Comparison of ENCODE assay signal across 14 cellular contexts in genomic region chr13:106145070-106145469, GRCh38.
DNase-seq lines count a peak whose midpoint lies in the region; ATAC-seq and TF ChIP-seq lines count a peak whose summit lies in the region.
"Had no signal": no experiment of that assay in that cellular context is flagged by ENCODE, and none has a peak within 500 bp of the region (broad histone marks: within the 10 kb centered on the region; RNA-seq: fewer than 3 reads in every experiment).

No MANE protein-coding gene starts in this region.

- no peak overlapping the region for H3K4me3 Mint-ChIP-seq in mesothelial cell of epicardium
- no peak overlapping the region for H3K4me3 Mint-ChIP-seq in type B pancreatic cell

- no peak overlapping the region for H3K4me3 ChIP-seq in HUES64 (ENCODE audit: low read length)
- no peak overlapping the region for H3K4me3 ChIP-seq in body of pancreas
- H3K4me3 ChIP-seq: BLaER1 had no signal

- no peak for ATAC-seq in body of pancreas
- ATAC-seq: Right ventricle myocardium inferior had no signal

- H3K4me1 Mint-ChIP-seq in mesothelial cell of epicardium (peaks cover 29% of the 10 kb centered on the region), type B pancreatic cell (ENCODE audit: unreplicated experiment) (peaks cover 12% of the 10 kb centered on the region)

- H3K27ac Mint-ChIP-seq in mesothelial cell of epicardium: peak overlapping the region; percentile 56
- peak overlapping the region; percentile 90 for H3K27ac Mint-ChIP-seq in type B pancreatic cell

- H3K27me3 Mint-ChIP-seq in mesothelial cell of epicardium (ENCODE audit: low read depth) (no peaks in the 10 kb centered on the region), type B pancreatic cell (no peaks in the 10 kb centered on the region)

- WGBS in HUES64: 88% methylated on average over 1 of the region's 1 CpG
- WGBS in body of pancreas, 2 donors: 72 to 78% methylated on average over 1 of the region's 1 CpG

- TF ChIP-seq CTCF in body of pancreas (IDR thresholded peaks at IDR 0.05): no peak
- TF ChIP-seq CTCF in mesothelial cell of epicardium (IDR thresholded peaks at IDR 0.05; ENCODE audit: unreplicated experiment): no peak
- TF ChIP-seq CTCF in type B pancreatic cell (conservative IDR thresholded peaks at IDR 0.05): no peak

- intact Hi-C loops in body of pancreas (cut with DNase I): no loop called here

- no peaks in the 10 kb centered on the region for H3K9me3 ChIP-seq in HUES64 (ENCODE audit: insufficient read depth, low read depth, low read length)
- no peaks in the 10 kb centered on the region for H3K9me3 ChIP-seq in body of pancreas
- H3K9me3 ChIP-seq: BLaER1, SK-N-SH had no signal

- H3K36me3 Mint-ChIP-seq in mesothelial cell of epicardium (no peaks in the 10 kb centered on the region), type B pancreatic cell (peaks cover 7% of the 10 kb centered on the region)

- H3K9ac ChIP-seq in HUES64 (ENCODE audit: low read depth, low read length): no peak overlapping the region
- H3K9ac ChIP-seq: BLaER1, SK-N-SH had no signal

- TF ChIP-seq POLR2A in body of pancreas (IDR thresholded peaks at IDR 0.05): no peak

- DNase-seq in body of pancreas (no peak), mesothelial cell of epicardium (ENCODE audit: low spot score in 2 of 2, unreplicated experiment in 2 of 2) (no peak), type B pancreatic cell (ENCODE audit: extremely low spot score, unreplicated experiment) (no peak), DMS153 treated with DMSO at 0.1 percent for 48 hours (lab: John Stamatoyannopoulos, UW; ENCODE audit: unreplicated experiment) (no peak), middle frontal gyrus (ENCODE audit: extremely low spot score, low spot score) (no peak), NCI-H748 treated with DMSO at 0.1 percent for 48 hours (lab: John Stamatoyannopoulos, UW) (no peak)
- DNase-seq: EL, H7, NCI-H1436, NCI-H226, SK-N-SH had no signal

- H3K27ac ChIP-seq in HUES64 (ENCODE audit: low read depth, low read length): peak overlapping the region; percentile 0; the same call in 1 of the 2 replicates
- peak overlapping the region in 3 of 4 donors; percentile 64 to 74 (median 70) for H3K27ac ChIP-seq in body of pancreas
- H3K27ac ChIP-seq: BLaER1 had no signal

- H3K27me3 ChIP-seq in HUES64 (ENCODE audit: insufficient read depth, low read length) (no peaks in the 10 kb centered on the region), body of pancreas (no peaks in the 10 kb centered on the region)
- H3K27me3 ChIP-seq: BLaER1 had no signal

- H3K9me3 Mint-ChIP-seq in mesothelial cell of epicardium: peaks cover 8% of the 10 kb centered on the region
- peaks cover 8% of the 10 kb centered on the region for H3K9me3 Mint-ChIP-seq in type B pancreatic cell

- H3K4me1 ChIP-seq in HUES64 (ENCODE audit: insufficient read depth, low read length) (peaks cover 27% of the 10 kb centered on the region), body of pancreas (peaks cover 36% of the 10 kb centered on the region)

- H3K36me3 ChIP-seq in HUES64 (ENCODE audit: insufficient read depth, low read length): no peaks in the 10 kb centered on the region
- H3K36me3 ChIP-seq in body of pancreas (replicated peaks in 1 of 2; ENCODE audit: insufficient read depth in 1 of 2, low read depth in 2 of 2): no peaks in the 10 kb centered on the region
- H3K36me3 ChIP-seq: BLaER1 had no signal
